Comparison of ENCODE assay signal across 11 cellular contexts in the genomic region with DNA sequence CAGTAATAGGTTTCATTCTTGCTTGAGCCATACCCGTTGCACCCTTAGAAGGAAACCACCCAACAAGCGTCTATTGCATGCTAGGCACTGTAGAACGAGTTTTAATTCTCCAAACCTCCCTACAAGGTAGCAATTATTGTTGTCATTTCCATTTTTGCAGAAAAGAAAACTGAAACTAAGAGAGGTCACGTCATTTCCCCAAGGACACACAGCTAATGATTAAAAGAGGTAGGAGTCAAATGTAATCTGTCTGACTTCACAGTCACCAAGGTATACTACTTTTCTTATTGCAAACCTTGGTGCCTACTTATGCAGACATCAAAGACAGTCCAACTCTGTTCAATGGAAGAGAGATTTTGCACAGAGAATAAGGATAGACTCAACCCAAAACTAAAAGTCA.
A peak's percentile ranks its signal among the peaks of the same experiment; 100 is the strongest.
DNase-seq lines count a peak whose midpoint lies in the region; ATAC-seq and TF ChIP-seq lines count a peak whose summit lies in the region.
"Had no signal": no experiment of that assay in that cellular context is flagged by ENCODE, and none has a peak within 500 bp of the region (broad histone marks: within the 10 kb centered on the region; RNA-seq: fewer than 3 reads in every experiment).

No MANE protein-coding gene starts in this region.

- peak overlapping the region; percentile 33 for H3K4me3 ChIP-seq in GM12865 (ENCODE audit: low read depth, low read length)
- H3K4me3 ChIP-seq: heart right ventricle had no signal

- TF ChIP-seq CTCF in GM12865 (IDR thresholded peaks at IDR 0.05; ENCODE audit: insufficient read depth, low read depth, low read length, missing control alignments) = no peak

- ATAC-seq in GM19328 (IDR thresholded peaks at IDR 0.05; ENCODE audit: unreplicated experiment) = peak; percentile 83
- ATAC-seq in HG02759 (IDR thresholded peaks at IDR 0.05; ENCODE audit: unreplicated experiment) = peak; percentile 93
- peak; percentile 95 for ATAC-seq in HG03457 (IDR thresholded peaks at IDR 0.05; ENCODE audit: unreplicated experiment)
- ATAC-seq: heart right ventricle had no signal

- peak; percentile 68 for DNase-seq in GM12865 (ENCODE audit: low read depth)
- no peak for DNase-seq in cortex of kidney (lab: John Stamatoyannopoulos, UW)
- no peak for DNase-seq in NCI-H774 (lab: John Stamatoyannopoulos, UW)
- no peak for DNase-seq in Ammon's horn (ENCODE audit: low spot score)
- no peak for DNase-seq in SIG-M5 (lab: John Stamatoyannopoulos, UW)
- DNase-seq: heart right ventricle, mesendoderm, NCI-H2081 had no signal
